In genomic region chr12:120394483-120395367, GRCh38 we compare ENCODE assay signal across 13 cellular contexts. TPM values are rescaled to one million over a fixed set of nuclear protein-coding genes. Genes with fewer than 3 reads are reported as not detected.
DNase-seq lines count a peak whose midpoint lies in the region; ATAC-seq and TF ChIP-seq lines count a peak whose summit lies in the region.
"Had no signal": no experiment of that assay in that cellular context is flagged by ENCODE, and none has a peak within 500 bp of the region (broad histone marks: within the 10 kb centered on the region; RNA-seq: fewer than 3 reads in every experiment).

No MANE protein-coding gene starts in this region.

- H4K20me1 ChIP-seq in mammary epithelial cell (ENCODE audit: insufficient read depth, low read length) = no peaks in the 10 kb centered on the region

- H2AFZ ChIP-seq in mammary epithelial cell (ENCODE audit: low read depth, low read length) = peak overlapping the region; percentile 82

- H3K27me3 ChIP-seq in mammary epithelial cell (ENCODE audit: insufficient read depth, low read length) = no peaks in the 10 kb centered on the region

- H3K4me1 ChIP-seq in mammary epithelial cell (ENCODE audit: insufficient read depth, low read length) (peaks cover 6% of the 10 kb centered on the region), mucosa of descending colon (ENCODE audit: low read depth) (peaks cover 6% of the 10 kb centered on the region)
- H3K4me1 ChIP-seq: gastrocnemius medialis had no signal

- in situ Hi-C loops in mammary epithelial cell (cut with MboI; ENCODE audit: low sequenced_read_pairs in 2 of 2) = no loop called here

- dilution Hi-C loops in mammary epithelial cell (cut with HindIII; ENCODE audit: low sequenced_read_pairs) = no loop called here

- TF ChIP-seq CTCF in mammary epithelial cell (conservative IDR thresholded peaks at IDR 0.05 in 1 of 2, IDR thresholded peaks at IDR 0.05 in 1 of 2; ENCODE audit: extremely low read depth in 1 of 2, insufficient read depth in 1 of 2, low read depth in 1 of 2, low read length in 2 of 2) (no peak), mucosa of descending colon (IDR thresholded peaks at IDR 0.05) (no peak)

- H3K27ac ChIP-seq in mammary epithelial cell (ENCODE audit: insufficient read depth, low read depth, low read length) = no peak overlapping the region
- H3K27ac ChIP-seq: gastrocnemius medialis had no signal

- H3K4me2 ChIP-seq in mammary epithelial cell (ENCODE audit: insufficient read depth, low read depth, low read length) = peak overlapping the region; percentile 41

- no TSS peak for BruUV-seq in mammary epithelial cell (replicated peaks; lab: Mats Ljungman, UMichigan)

- H3K9me3 ChIP-seq in mammary epithelial cell (replicated peaks; ENCODE audit: insufficient read depth, low read length) (no peaks in the 10 kb centered on the region), mucosa of descending colon (no peaks in the 10 kb centered on the region)
- H3K9me3 ChIP-seq: gastrocnemius medialis had no signal

- H3K4me3 ChIP-seq in mammary epithelial cell (replicated peaks in 1 of 3; ENCODE audit: insufficient read depth in 1 of 3, low read depth in 2 of 3, low read length in 3 of 3) (no peak overlapping the region), mucosa of descending colon (no peak overlapping the region)
- H3K4me3 ChIP-seq: gastrocnemius medialis had no signal

- H3K36me3 ChIP-seq in mammary epithelial cell (ENCODE audit: insufficient read depth, low read length) = no peaks in the 10 kb centered on the region
- no peaks in the 10 kb centered on the region for H3K36me3 ChIP-seq in mucosa of descending colon (ENCODE audit: low read depth)
- H3K36me3 ChIP-seq: gastrocnemius medialis had no signal

- 19% methylated on average over 7 of the region's 18 CpGs for WGBS in mammary epithelial cell (ENCODE audit: low coverage, missing lambda C conversion rate)

- H3K9ac ChIP-seq in mammary epithelial cell (ENCODE audit: insufficient read depth, low read length) = no peak overlapping the region

- CTCF ChIA-PET in mammary epithelial cell (lab: Charles Lee; ENCODE audit: low non-redundant PET) = no interaction called here

- DNase-seq in DMS53 treated with DMSO at 0.1 percent for 48 hours (lab: John Stamatoyannopoulos, UW; ENCODE audit: unreplicated experiment) (peak; percentile 96), NCI-H2107 (lab: John Stamatoyannopoulos, UW) (peak; percentile 73), mammary epithelial cell (peak; percentile 51), mucosa of descending colon (peak; percentile 72 to 82 (median 79)), NOMO-1 treated with dmso at 0.1 percent for 144 hours (lab: John Stamatoyannopoulos, UW; ENCODE audit: unreplicated experiment) (no peak), cerebellar nuclear complex (lab: John Stamatoyannopoulos, UW) (no peak), cerebellum (ENCODE audit: low spot score) (no peak), SK-N-DZ (ENCODE audit: low spot score) (no peak)
- DNase-seq: amniotic stem cell; CD4-positive, alpha-beta memory T cell; gastrocnemius medialis; stimulated activated CD8-positive, alpha-beta memory T cell treated with anti-CD3 and anti-CD28 coated beads, Interleukin-4, amount 100 ng/mL, for 48 hours had no signal

- no peaks in the 10 kb centered on the region for H3K79me2 ChIP-seq in mammary epithelial cell (ENCODE audit: insufficient read depth, low read length)

- ATAC-seq in mucosa of descending colon = peak; percentile 98
- ATAC-seq: gastrocnemius medialis had no signal

- intact Hi-C loops in mammary epithelial cell (cut with micrococcal nuclease) = no loop called here
- intact Hi-C loops in mucosa of descending colon (cut with DNase I, micrococcal nuclease) = no loop called here

RNA-seq across cellular contexts. Expression of gene MSI1, which starts 25.8 kb away (rescaled TPM):
- total RNA-seq in mammary epithelial cell (under 1 TPM; 0.24 to 0.67 TPM), mucosa of descending colon (1 to 10 TPM; 3.7 to 6.3 (median 3.8) TPM), cerebellum (16.4 TPM)
- not detected for polyA plus RNA-seq in mammary epithelial cell
- polyA minus RNA-seq in mammary epithelial cell = not detected
- polyA plus RNA-seq in SK-N-DZ (2014; cell fraction: cytosol; rRNA removed) = 18.3 and 21.3 TPM in 2 replicates
- polyA plus RNA-seq in SK-N-DZ (2014; cell fraction: nucleus; rRNA removed) = 9.6 and 10.6 TPM in 2 replicates
- total RNA-seq: CD4-positive, alpha-beta memory T cell; pulmonary artery endothelial cell had no signal
- polyA plus RNA-seq: CD4-positive, alpha-beta memory T cell had no signal

RNA-seq across cellular contexts. Expression of gene COX6A1, which starts 43.2 kb away (rescaled TPM):
- total RNA-seq in mammary epithelial cell (100 to 1,000 TPM; 306 to 422 TPM), mucosa of descending colon (100 to 1,000 TPM; 509 to 899 (median 865) TPM), cerebellum (289 TPM)
- polyA plus RNA-seq in mammary epithelial cell = 907 TPM
- polyA minus RNA-seq in mammary epithelial cell = 152 TPM
- 999 and 1,038 TPM in 2 replicates for polyA plus RNA-seq in SK-N-DZ (2014; cell fraction: cytosol; rRNA removed)
- polyA plus RNA-seq in SK-N-DZ (2014; cell fraction: nucleus; rRNA removed) = 1,535 and 1,833 TPM in 2 replicates

RNA-seq across cellular contexts. Expression of gene TRIAP1, which starts 51.5 kb away (rescaled TPM):
- total RNA-seq in mammary epithelial cell (10 to 100 TPM; 27.8 to 41.6 TPM), mucosa of descending colon (10 to 100 TPM; 14.9 to 16.7 (median 16.3) TPM), cerebellum (7.3 TPM)
- 42.7 TPM for polyA plus RNA-seq in mammary epithelial cell
- 24.9 TPM for polyA minus RNA-seq in mammary epithelial cell
- polyA plus RNA-seq in SK-N-DZ (2014; cell fraction: cytosol; rRNA removed) = 42.8 and 57.2 TPM in 2 replicates
- 20.8 and 32.6 TPM in 2 replicates for polyA plus RNA-seq in SK-N-DZ (2014; cell fraction: nucleus; rRNA removed)

RNA-seq across cellular contexts. Expression of gene GATC, which starts 51.5 kb away (rescaled TPM):
- total RNA-seq in mammary epithelial cell (10 to 100 TPM; 19.5 to 32.9 TPM), mucosa of descending colon (10 to 100 TPM; 20.6 to 29.5 (median 26.8) TPM), cerebellum (22.9 TPM)
- polyA plus RNA-seq in mammary epithelial cell = 13.2 TPM
- polyA minus RNA-seq in mammary epithelial cell = 32.4 TPM
- polyA plus RNA-seq in SK-N-DZ (2014; cell fraction: cytosol; rRNA removed) = 33.7 and 37.8 TPM in 2 replicates
- 45.4 and 54.2 TPM in 2 replicates for polyA plus RNA-seq in SK-N-DZ (2014; cell fraction: nucleus; rRNA removed)

Comparison
In these comparisons a context has a peak if more than half of its experiments do, and no peak if none do; other contexts are left out.
1. DNase-seq: peak in DMS53 treated with DMSO at 0.1 percent for 48 hours (single experiment), NCI-H2107 (single experiment), mammary epithelial cell (single experiment) and mucosa of descending colon (3 of 3); none in NOMO-1 treated with dmso at 0.1 percent for 144 hours (single experiment), cerebellar nuclear complex (0 of 2), cerebellum (single experiment) and SK-N-DZ (single experiment).